8 cellular contexts compared by ENCODE assay signal in the genomic region with DNA sequence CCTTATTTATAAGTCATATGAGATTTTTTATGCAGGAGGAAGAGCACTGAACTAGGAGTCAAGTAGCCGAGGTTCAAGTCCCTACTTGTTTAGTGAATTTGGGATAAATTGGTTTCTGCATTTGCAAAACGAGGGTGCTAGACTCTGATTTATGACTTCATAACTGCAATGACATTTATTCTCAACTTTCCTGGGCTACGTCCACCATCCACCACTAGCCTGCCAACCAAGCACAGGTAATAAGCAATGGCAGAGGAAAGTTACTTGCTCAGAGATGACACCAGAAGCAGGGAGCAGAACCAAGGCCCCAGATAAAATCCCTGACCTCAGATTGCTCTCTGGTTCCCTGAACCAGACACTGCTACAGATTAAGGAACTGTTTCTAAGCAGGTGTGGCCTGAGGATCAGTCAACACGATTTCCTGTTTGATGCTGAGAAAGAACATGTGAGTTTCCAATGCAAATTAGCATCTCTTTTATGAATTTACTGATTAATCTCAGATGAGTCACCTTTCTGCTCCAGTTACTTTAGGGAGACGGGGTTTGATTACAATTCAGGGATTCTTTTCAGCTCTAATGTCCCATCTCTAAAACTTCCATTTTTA. TPM values are rescaled to one million over a fixed set of nuclear protein-coding genes. Genes with fewer than 3 reads are reported as not detected.
DNase-seq lines count a peak whose midpoint lies in the region; ATAC-seq and TF ChIP-seq lines count a peak whose summit lies in the region.

No MANE protein-coding gene starts in this region.

- WGBS in suprapubic skin: 38% methylated on average over 5 of the region's 5 CpGs

- H3K4me3 ChIP-seq in suprapubic skin: no peak overlapping the region

- peak overlapping the region; percentile 18 to 91 (median 87) for H3K27ac Mint-ChIP-seq in naive B cell
- no peak overlapping the region for H3K27ac Mint-ChIP-seq in activated CD4-positive, alpha-beta T cell treated with anti-CD3 and anti-CD28 coated beads, Interleukin-2, amount 10 ng/mL, durations not matched to agents 7 days and 5 days

- no peaks in the 10 kb centered on the region for H3K36me3 Mint-ChIP-seq in naive B cell
- H3K36me3 Mint-ChIP-seq in activated CD4-positive, alpha-beta T cell treated with anti-CD3 and anti-CD28 coated beads, Interleukin-2, amount 10 ng/mL, durations not matched to agents 7 days and 5 days (ENCODE audit: low read depth): no peaks in the 10 kb centered on the region

- no peak overlapping the region for H3K27ac ChIP-seq in suprapubic skin

- peak; percentile 71 for ATAC-seq in GM18873 (IDR thresholded peaks at IDR 0.05; ENCODE audit: low FRiP score, unreplicated experiment)
- ATAC-seq in HG02588 (IDR thresholded peaks at IDR 0.05; ENCODE audit: unreplicated experiment): peak; percentile 63
- ATAC-seq in naive B cell (ENCODE audit: low read depth in 2 of 2): peak; percentile 91 to 93

- no peaks in the 10 kb centered on the region for H3K27me3 ChIP-seq in suprapubic skin

- POLR2A ChIA-PET in activated CD4-positive, alpha-beta T cell treated with anti-CD3 and anti-CD28 coated beads, Interleukin-2, amount 10 ng/mL, durations not matched to agents 7 days and 5 days (lab: Charles Lee): no interaction called here

- TF ChIP-seq POLR2A in suprapubic skin (IDR thresholded peaks at IDR 0.05): no peak

- H3K9me3 ChIP-seq in suprapubic skin: no peaks in the 10 kb centered on the region

- CTCF ChIA-PET in activated CD4-positive, alpha-beta T cell treated with anti-CD3 and anti-CD28 coated beads, Interleukin-2, amount 10 ng/mL, durations not matched to agents 7 days and 5 days (lab: Charles Lee): no interaction called here

- peaks cover 42 to 54% (median 51%) of the 10 kb centered on the region in 3 donors for H3K4me1 Mint-ChIP-seq in naive B cell
- peaks cover 8% of the 10 kb centered on the region for H3K4me1 Mint-ChIP-seq in activated CD4-positive, alpha-beta T cell treated with anti-CD3 and anti-CD28 coated beads, Interleukin-2, amount 10 ng/mL, durations not matched to agents 7 days and 5 days

- no peaks in the 10 kb centered on the region for H3K9me3 Mint-ChIP-seq in naive B cell
- no peaks in the 10 kb centered on the region for H3K9me3 Mint-ChIP-seq in activated CD4-positive, alpha-beta T cell treated with anti-CD3 and anti-CD28 coated beads, Interleukin-2, amount 10 ng/mL, durations not matched to agents 7 days and 5 days

- peak; percentile 68 for DNase-seq in MV-4-11 (lab: John Stamatoyannopoulos, UW)
- DNase-seq in naive B cell: peak; percentile 70
- no peak for DNase-seq in cerebellar cortex (ENCODE audit: low spot score)
- no peak for DNase-seq in medulla oblongata (ENCODE audit: extremely low spot score)
- DNase-seq in suprapubic skin (ENCODE audit: low spot score in 2 of 2): no peak
- no peak for DNase-seq in activated CD4-positive, alpha-beta T cell treated with anti-CD3 and anti-CD28 coated beads, Interleukin-2, amount 10 ng/mL, durations not matched to agents 7 days and 5 days

- no peak for TF ChIP-seq CTCF in suprapubic skin (IDR thresholded peaks at IDR 0.05)

- peaks cover 45% of the 10 kb centered on the region for H3K4me1 ChIP-seq in suprapubic skin

- H3K4me3 Mint-ChIP-seq in naive B cell: peak overlapping the region in 7 of 8 donors; percentile 12 to 74 (median 45)
- H3K4me3 Mint-ChIP-seq in activated CD4-positive, alpha-beta T cell treated with anti-CD3 and anti-CD28 coated beads, Interleukin-2, amount 10 ng/mL, durations not matched to agents 7 days and 5 days: no peak overlapping the region

- TF ChIP-seq EP300 in suprapubic skin (IDR thresholded peaks at IDR 0.05): no peak

- H3K36me3 ChIP-seq in suprapubic skin: peaks cover 16% of the 10 kb centered on the region

- H3K27me3 Mint-ChIP-seq in naive B cell: no peaks in the 10 kb centered on the region
- H3K27me3 Mint-ChIP-seq in activated CD4-positive, alpha-beta T cell treated with anti-CD3 and anti-CD28 coated beads, Interleukin-2, amount 10 ng/mL, durations not matched to agents 7 days and 5 days: no peaks in the 10 kb centered on the region

RNA-seq across cellular contexts. Expression of gene PLPP3, which starts 52.7 kb away (rescaled TPM):
- 1 to 10 TPM in 5 of 6 donors, under 1 TPM in 1; 1.00 to 2.6 (median 1.5) TPM for polyA plus RNA-seq in naive B cell (ENCODE audit: low read depth in 6 of 6)
- 10 to 100 TPM; 29.0 to 80.0 (median 39.4) TPM for total RNA-seq in suprapubic skin
- total RNA-seq in activated CD4-positive, alpha-beta T cell treated with anti-CD3 and anti-CD28 coated beads, Interleukin-2, amount 10 ng/mL, durations not matched to agents 7 days and 5 days: not detected

Comparison
In these comparisons a context has a peak if more than half of its experiments do, and no peak if none do; other contexts are left out.
1. DNase-seq: peak in MV-4-11 (single experiment) and naive B cell (single experiment); none in cerebellar cortex (single experiment), medulla oblongata (single experiment), suprapubic skin (0 of 2) and activated CD4-positive, alpha-beta T cell treated with anti-CD3 and anti-CD28 coated beads, Interleukin-2, amount 10 ng/mL, durations not matched to agents 7 days and 5 days (single experiment).
2. RNA of gene PLPP3, which starts 52.7 kb away (total RNA-seq): 29.0 to 80.0 TPM in suprapubic skin; not detected in activated CD4-positive, alpha-beta T cell treated with anti-CD3 and anti-CD28 coated beads, Interleukin-2, amount 10 ng/mL, durations not matched to agents 7 days and 5 days; every median in the first group is over 10 times any median in the second.
3. Peak in every context shown above with its lines, with median percentiles within 50 percentile points of each other: ATAC-seq.